ENCODE assay signal across 8 cellular contexts in the genomic region with DNA sequence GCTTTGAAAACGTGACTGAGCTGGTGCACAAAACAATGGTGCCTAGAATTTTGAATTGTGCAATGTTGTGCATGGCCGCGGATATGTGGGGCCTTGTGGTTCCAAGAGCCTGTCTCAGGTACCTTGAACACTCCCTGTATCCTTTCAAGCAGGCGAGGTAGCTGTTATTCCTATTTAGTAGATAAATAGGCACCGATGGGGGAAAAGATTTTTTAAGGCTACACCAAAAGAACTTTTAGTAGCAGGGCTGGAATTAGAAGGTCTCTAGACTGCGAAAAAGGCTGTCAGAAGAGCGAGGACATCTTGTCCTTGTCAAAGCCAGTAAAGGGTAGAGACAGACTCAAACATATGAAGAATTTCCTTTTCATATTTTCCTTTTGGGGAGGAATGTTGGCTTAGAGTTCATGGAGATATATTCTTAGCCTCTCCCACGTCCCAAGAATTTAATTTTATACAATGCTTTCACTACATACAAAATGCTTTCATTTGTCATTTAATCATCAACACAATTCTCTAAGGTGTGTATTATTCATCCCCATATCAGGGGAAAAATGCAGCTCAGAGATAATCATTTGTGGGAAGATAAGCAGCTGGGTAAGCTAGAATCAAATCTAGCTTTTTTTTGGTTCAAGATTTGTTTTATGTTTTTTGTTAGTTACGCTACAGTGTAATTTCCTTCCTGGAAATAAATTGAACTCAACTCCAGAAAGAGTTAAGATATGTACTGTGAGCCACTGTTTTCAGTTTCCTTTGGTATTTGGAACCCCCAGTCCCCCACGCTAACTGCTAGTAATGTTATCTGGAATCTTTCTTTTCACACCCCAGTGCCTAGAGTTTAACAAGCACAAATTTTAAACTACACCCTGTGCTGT. TPM values are rescaled to one million over a fixed set of nuclear protein-coding genes. Genes with fewer than 3 reads are reported as not detected.
DNase-seq lines count a peak whose midpoint lies in the region; ATAC-seq, FAIRE-seq and TF ChIP-seq lines count a peak whose summit lies in the region.

No MANE protein-coding gene starts in this region.

- no peaks in the 10 kb centered on the region for H3K9me3 ChIP-seq in CD8-positive, alpha-beta memory T cell (ENCODE audit: low read length)
- H3K9me3 ChIP-seq in HUES6 (ENCODE audit: control insufficient read depth, insufficient read depth, low read depth, low read length) (no peaks in the 10 kb centered on the region), SK-N-MC (ENCODE audit: low read depth, low read length) (no peaks in the 10 kb centered on the region)

- peaks cover 0 to 6% of the 10 kb centered on the region in 2 donors for H3K27me3 Mint-ChIP-seq in CD8-positive, alpha-beta memory T cell
- H3K27me3 Mint-ChIP-seq in stimulated activated naive CD8-positive, alpha-beta T cell treated with anti-CD3 and anti-CD28 coated beads, Interleukin-15, amount 100 ng/mL, for 72 hours: no peaks in the 10 kb centered on the region

- POLR2A ChIA-PET in CD8-positive, alpha-beta memory T cell (lab: Charles Lee): interaction anchor here (1.0 to 5.5 kb wide), 3 partner anchors 8 to 39 kb away, joined by 3 to 73 read pairs (median 8); no protein-coding TSS in a partner anchor

- no peaks in the 10 kb centered on the region for H3K27me3 ChIP-seq in CD8-positive, alpha-beta memory T cell (ENCODE audit: insufficient read depth, low read length, poor library complexity, severe bottlenecking)
- no peaks in the 10 kb centered on the region for H3K27me3 ChIP-seq in HUES6 (ENCODE audit: control insufficient read depth, insufficient read depth, low read length)
- H3K27me3 ChIP-seq in bronchial epithelial cell (ENCODE audit: control insufficient read depth, insufficient read depth, low read length): no peaks in the 10 kb centered on the region
- no peaks in the 10 kb centered on the region for H3K27me3 ChIP-seq in layer of hippocampus (ENCODE audit: control insufficient read depth, insufficient read depth, low read length)

- peaks cover 30% of the 10 kb centered on the region for H3K36me3 ChIP-seq in CD8-positive, alpha-beta memory T cell (ENCODE audit: insufficient read depth, low read length)
- H3K36me3 ChIP-seq in HUES6 (ENCODE audit: control insufficient read depth, insufficient read depth, low read length) (peaks cover 33% of the 10 kb centered on the region), SK-N-MC (ENCODE audit: insufficient read depth, low read length) (peaks cover 32% of the 10 kb centered on the region), bronchial epithelial cell (ENCODE audit: control insufficient read depth, insufficient read depth, low read length) (peaks cover 21% of the 10 kb centered on the region)

- H3K9ac ChIP-seq in HUES6 (ENCODE audit: low read length) (peak overlapping the region; percentile 100), SK-N-MC (ENCODE audit: insufficient read length) (peak overlapping the region; percentile 100)

- no peaks in the 10 kb centered on the region for H3K9me3 Mint-ChIP-seq in CD8-positive, alpha-beta memory T cell
- no peaks in the 10 kb centered on the region for H3K9me3 Mint-ChIP-seq in stimulated activated naive CD8-positive, alpha-beta T cell treated with anti-CD3 and anti-CD28 coated beads, Interleukin-15, amount 100 ng/mL, for 72 hours

- H3K27ac Mint-ChIP-seq in CD8-positive, alpha-beta memory T cell: peak overlapping the region; percentile 93 to 100 (median 98)
- peak overlapping the region; percentile 99 to 100 for H3K27ac Mint-ChIP-seq in stimulated activated naive CD8-positive, alpha-beta T cell treated with anti-CD3 and anti-CD28 coated beads, Interleukin-15, amount 100 ng/mL, for 72 hours

- CTCF ChIA-PET in CD8-positive, alpha-beta memory T cell (lab: Charles Lee): interaction anchor here (0.8 to 14.6 kb wide), 9 partner anchors 9 to 225 kb away, joined by 3 to 184 read pairs (median 4); partner anchors contain the start of gene CRTAM

- peaks cover 55 to 61% (median 59%) of the 10 kb centered on the region in 3 donors for H3K4me1 Mint-ChIP-seq in CD8-positive, alpha-beta memory T cell
- peaks cover 56% of the 10 kb centered on the region for H3K4me1 Mint-ChIP-seq in stimulated activated naive CD8-positive, alpha-beta T cell treated with anti-CD3 and anti-CD28 coated beads, Interleukin-15, amount 100 ng/mL, for 72 hours

- TF ChIP-seq CTCF in bronchial epithelial cell (IDR thresholded peaks at IDR 0.05; ENCODE audit: insufficient read depth, low read length, severe bottlenecking): no peak

- peaks cover 45% of the 10 kb centered on the region for H3K4me1 ChIP-seq in CD8-positive, alpha-beta memory T cell (ENCODE audit: insufficient read depth, low read length)
- H3K4me1 ChIP-seq in HUES6 (ENCODE audit: control insufficient read depth, insufficient read depth, low read length): peaks cover 18% of the 10 kb centered on the region

- ATAC-seq in stimulated activated naive CD8-positive, alpha-beta T cell treated with anti-CD3 and anti-CD28 coated beads, Interleukin-15, amount 100 ng/mL, for 72 hours: no peak
- ATAC-seq in GM21825 (IDR thresholded peaks at IDR 0.05; ENCODE audit: unreplicated experiment) (no peak), GM18502 (IDR thresholded peaks at IDR 0.05; ENCODE audit: poor library complexity, unreplicated experiment) (no peak)

- H3K27ac ChIP-seq in CD8-positive, alpha-beta memory T cell (ENCODE audit: low read depth, low read length): peak overlapping the region; percentile 88
- H3K27ac ChIP-seq in HUES6 (ENCODE audit: low read depth, low read length) (peak overlapping the region; percentile 100), SK-N-MC (peak overlapping the region; percentile 99), layer of hippocampus (ENCODE audit: low read depth, low read length) (peak overlapping the region; percentile 100)

- H3K4me3 ChIP-seq in CD8-positive, alpha-beta memory T cell (ENCODE audit: low read length): peak overlapping the region; percentile 82
- H3K4me3 ChIP-seq in HUES6 (ENCODE audit: low read depth, low read length) (peak overlapping the region; percentile 97), SK-N-MC (peak overlapping the region; percentile 100), bronchial epithelial cell (ENCODE audit: low read depth, low read length) (peak overlapping the region; percentile 83)

- H3K36me3 Mint-ChIP-seq in CD8-positive, alpha-beta memory T cell: peaks cover 26 to 54% (median 30%) of the 10 kb centered on the region in 3 donors

- FAIRE-seq in bronchial epithelial cell (lab: Jason Lieb, UNC): no peak

- peak overlapping the region; percentile 95 to 100 (median 99) for H3K4me3 Mint-ChIP-seq in CD8-positive, alpha-beta memory T cell
- H3K4me3 Mint-ChIP-seq in stimulated activated naive CD8-positive, alpha-beta T cell treated with anti-CD3 and anti-CD28 coated beads, Interleukin-15, amount 100 ng/mL, for 72 hours: peak overlapping the region; percentile 89 to 99

- peak in 3 of 5 donors; percentile 44 to 66 (median 58) for DNase-seq in CD8-positive, alpha-beta memory T cell
- DNase-seq in SK-N-MC (ENCODE audit: low read depth, low spot score): no peak
- peak; percentile 54 for DNase-seq in bronchial epithelial cell (ENCODE audit: low read depth)
- DNase-seq in stimulated activated naive CD8-positive, alpha-beta T cell treated with anti-CD3 and anti-CD28 coated beads, Interleukin-15, amount 100 ng/mL, for 72 hours: peak; percentile 46 to 60

RNA-seq across cellular contexts. Expression of gene HSPA8, which starts 1.7 kb away (rescaled TPM):
- total RNA-seq in CD8-positive, alpha-beta memory T cell: 1,000 to 10,000 TPM; 3,972 to 4,236 TPM
- 1,494 TPM for polyA plus RNA-seq in CD8-positive, alpha-beta memory T cell
- 846 and 1,277 TPM in 2 replicates for total RNA-seq in bronchial epithelial cell
